1 cellular context compared by ENCODE assay signal in genomic region chr4:158171456-158171790, GRCh38.
TF ChIP-seq lines count a peak whose summit lies in the region.

No MANE protein-coding gene starts in this region.

TF ChIP-seq in HCT116, 20 proteins besides CTCF, POLR2A, EP300 and RAD21 (continued from another document):
- TF ChIP-seq, protein P1, sequence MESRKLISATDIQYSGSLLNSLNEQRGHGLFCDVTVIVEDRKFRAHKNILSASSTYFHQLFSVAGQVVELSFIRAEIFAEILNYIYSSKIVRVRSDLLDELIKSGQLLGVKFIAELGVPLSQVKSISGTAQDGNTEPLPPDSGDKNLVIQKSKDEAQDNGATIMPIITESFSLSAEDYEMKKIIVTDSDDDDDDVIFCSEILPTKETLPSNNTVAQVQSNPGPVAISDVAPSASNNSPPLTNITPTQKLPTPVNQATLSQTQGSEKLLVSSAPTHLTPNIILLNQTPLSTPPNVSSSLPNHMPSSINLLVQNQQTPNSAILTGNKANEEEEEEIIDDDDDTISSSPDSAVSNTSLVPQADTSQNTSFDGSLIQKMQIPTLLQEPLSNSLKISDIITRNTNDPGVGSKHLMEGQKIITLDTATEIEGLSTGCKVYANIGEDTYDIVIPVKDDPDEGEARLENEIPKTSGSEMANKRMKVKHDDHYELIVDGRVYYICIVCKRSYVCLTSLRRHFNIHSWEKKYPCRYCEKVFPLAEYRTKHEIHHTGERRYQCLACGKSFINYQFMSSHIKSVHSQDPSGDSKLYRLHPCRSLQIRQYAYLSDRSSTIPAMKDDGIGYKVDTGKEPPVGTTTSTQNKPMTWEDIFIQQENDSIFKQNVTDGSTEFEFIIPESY (IDR thresholded peaks at IDR 0.05; ENCODE audit: extremely low read depth, insufficient replicate concordance, low read length) = no peak
- TF ChIP-seq EZH2 (IDR thresholded peaks at IDR 0.05) = no peak
- no peak for TF ChIP-seq REST (IDR thresholded peaks at IDR 0.05; ENCODE audit: low read depth)
